20 cellular contexts compared by ENCODE assay signal in the genomic region with DNA sequence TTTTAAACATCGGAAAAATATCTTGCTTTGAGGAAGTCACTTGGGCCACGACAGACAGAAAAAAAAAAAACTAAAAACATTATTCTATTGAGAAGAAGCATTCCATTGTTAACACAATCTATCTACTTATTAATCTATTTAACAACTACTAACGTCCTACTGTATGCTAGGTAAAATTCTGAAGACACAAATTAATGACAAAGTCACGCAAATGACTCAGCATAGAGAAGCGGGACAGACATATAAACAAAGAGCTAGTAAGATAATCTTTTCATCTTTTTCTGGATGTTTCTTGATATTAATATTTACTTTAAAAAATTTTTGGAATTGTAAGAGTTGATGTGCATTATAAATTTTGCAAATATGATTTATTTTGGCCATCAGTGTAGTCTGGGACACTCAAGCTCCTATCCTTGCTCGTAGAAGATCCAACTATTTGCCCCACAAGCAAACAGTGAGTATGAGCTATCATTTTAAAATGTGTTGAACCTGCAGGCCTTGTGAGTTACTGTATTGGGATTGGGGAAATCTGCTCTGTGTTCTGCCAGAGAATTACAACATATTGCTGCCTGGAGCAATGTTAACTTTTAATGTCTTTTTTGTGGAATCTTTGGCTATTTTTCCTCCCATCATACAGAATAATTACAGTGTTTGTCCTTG.
A peak's percentile ranks its signal among the peaks of the same experiment; 100 is the strongest.
DNase-seq lines count a peak whose midpoint lies in the region; ATAC-seq and TF ChIP-seq lines count a peak whose summit lies in the region.
"Had no signal": no experiment of that assay in that cellular context is flagged by ENCODE, and none has a peak within 500 bp of the region (broad histone marks: within the 10 kb centered on the region; RNA-seq: fewer than 3 reads in every experiment).

No MANE protein-coding gene starts in this region.

- H3K36me3 ChIP-seq in RWPE2 (ENCODE audit: low read depth), result no peaks in the 10 kb centered on the region
- H3K36me3 ChIP-seq: gastrocnemius medialis had no signal

- peak overlapping the region; percentile 67 for H3K27ac Mint-ChIP-seq in osteocyte (ENCODE audit: unreplicated experiment)
- no peak overlapping the region for H3K27ac Mint-ChIP-seq in CD4-positive, alpha-beta T cell
- H3K27ac Mint-ChIP-seq: activated CD8-positive, alpha-beta T cell treated with anti-CD3 and anti-CD28 coated beads, Interleukin-2, amount 10 ng/mL, durations not matched to agents 7 days and 5 days; CD14-positive monocyte; H9; immature natural killer cell; mesothelial cell of epicardium; stimulated activated naive CD8-positive, alpha-beta T cell treated with anti-CD3 and anti-CD28 coated beads, Interleukin-15, Interleukin-2, amounts not matched to agents 100 ng/mL and 50 ng/mL, for 24 hours had no signal

- no peak overlapping the region for H3K4me3 Mint-ChIP-seq in osteocyte (ENCODE audit: unreplicated experiment)
- no peak overlapping the region for H3K4me3 Mint-ChIP-seq in CD4-positive, alpha-beta T cell
- H3K4me3 Mint-ChIP-seq: activated CD8-positive, alpha-beta T cell treated with anti-CD3 and anti-CD28 coated beads, Interleukin-2, amount 10 ng/mL, durations not matched to agents 7 days and 5 days; CD14-positive monocyte; H9; immature natural killer cell; mesothelial cell of epicardium; stimulated activated naive CD8-positive, alpha-beta T cell treated with anti-CD3 and anti-CD28 coated beads, Interleukin-15, Interleukin-2, amounts not matched to agents 100 ng/mL and 50 ng/mL, for 24 hours had no signal

- peaks cover 27% of the 10 kb centered on the region for H3K4me1 Mint-ChIP-seq in osteocyte (ENCODE audit: unreplicated experiment)
- peaks cover 6% of the 10 kb centered on the region for H3K4me1 Mint-ChIP-seq in CD4-positive, alpha-beta T cell (ENCODE audit: low read depth)
- H3K4me1 Mint-ChIP-seq: CD14-positive monocyte, immature natural killer cell had no signal

- CTCF ChIA-PET in CD4-positive, alpha-beta T cell (lab: Charles Lee), result no interaction called here

- intact Hi-C loops in CD4-positive, alpha-beta T cell (cut with DNase I, micrococcal nuclease), result no loop called here

- POLR2A ChIA-PET in CD4-positive, alpha-beta T cell (lab: Charles Lee), result no interaction called here

- H3K4me3 ChIP-seq in RWPE2 (ENCODE audit: severe bottlenecking) (no peak overlapping the region), fibroblast of mammary gland (ENCODE audit: control insufficient read depth, low read depth, low read length) (no peak overlapping the region)
- H3K4me3 ChIP-seq: gastrocnemius medialis had no signal

- H3K27me3 Mint-ChIP-seq in osteocyte (ENCODE audit: unreplicated experiment), result no peaks in the 10 kb centered on the region
- no peaks in the 10 kb centered on the region for H3K27me3 Mint-ChIP-seq in CD4-positive, alpha-beta T cell
- H3K27me3 Mint-ChIP-seq: stimulated activated naive CD8-positive, alpha-beta T cell treated with anti-CD3 and anti-CD28 coated beads, Interleukin-15, Interleukin-2, amounts not matched to agents 100 ng/mL and 50 ng/mL, for 24 hours had no signal

- H3K27me3 ChIP-seq in RWPE2 (ENCODE audit: insufficient read depth, poor library complexity, severe bottlenecking), result no peaks in the 10 kb centered on the region
- H3K27me3 ChIP-seq in CD4-positive, alpha-beta T cell (ENCODE audit: control insufficient read depth, insufficient read depth, low read length), result no peaks in the 10 kb centered on the region
- H3K27me3 ChIP-seq: gastrocnemius medialis had no signal

- no peak for TF ChIP-seq CTCF in RWPE2 (IDR thresholded peaks at IDR 0.05; ENCODE audit: poor library complexity, severe bottlenecking)
- no peak for TF ChIP-seq CTCF in fibroblast of mammary gland (conservative IDR thresholded peaks at IDR 0.05; ENCODE audit: control insufficient read depth, insufficient read depth, low read depth, low read length)
- no peak for TF ChIP-seq CTCF in osteocyte (IDR thresholded peaks at IDR 0.05)
- no peak for TF ChIP-seq CTCF in CD4-positive, alpha-beta T cell (IDR thresholded peaks at IDR 0.05)

- no peaks in the 10 kb centered on the region for H3K9me3 ChIP-seq in RWPE2 (ENCODE audit: severe bottlenecking)
- no peaks in the 10 kb centered on the region for H3K9me3 ChIP-seq in CD4-positive, alpha-beta T cell (ENCODE audit: control insufficient read depth, low read length)
- H3K9me3 ChIP-seq: gastrocnemius medialis had no signal

- no peaks in the 10 kb centered on the region for H3K9me3 Mint-ChIP-seq in osteocyte (ENCODE audit: unreplicated experiment)
- H3K9me3 Mint-ChIP-seq in CD4-positive, alpha-beta T cell, result no peaks in the 10 kb centered on the region
- H3K9me3 Mint-ChIP-seq: CD14-positive monocyte; H9; mesothelial cell of epicardium; stimulated activated naive CD8-positive, alpha-beta T cell treated with anti-CD3 and anti-CD28 coated beads, Interleukin-15, Interleukin-2, amounts not matched to agents 100 ng/mL and 50 ng/mL, for 24 hours had no signal

- H3K4me1 ChIP-seq in RWPE2 (ENCODE audit: insufficient read depth, poor library complexity, severe bottlenecking), result peaks cover 44% of the 10 kb centered on the region
- H3K4me1 ChIP-seq: gastrocnemius medialis had no signal

- peak; percentile 75 for ATAC-seq in RWPE2 (ENCODE audit: low read depth)
- ATAC-seq in CD4-positive, alpha-beta T cell (ENCODE audit: poor library complexity), result no peak
- ATAC-seq: activated CD8-positive, alpha-beta T cell treated with anti-CD3 and anti-CD28 coated beads, Interleukin-2, amount 10 ng/mL, durations not matched to agents 7 days and 5 days had no signal

- DNase-seq in GM03348 (ENCODE audit: low spot score) (peak; percentile 6), RWPE2 (ENCODE audit: low spot score) (no peak), fibroblast of mammary gland (ENCODE audit: low read depth) (peak; percentile 49), osteocyte (ENCODE audit: extremely low spot score, unreplicated experiment) (no peak), UCSD-AML1 (lab: John Stamatoyannopoulos, UW; ENCODE audit: unreplicated experiment) (no peak), SIG-M5 (lab: John Stamatoyannopoulos, UW) (no peak)
- no peak for DNase-seq in stimulated activated CD4-positive, alpha-beta T cell treated with anti-CD3 and anti-CD28 coated beads, Interleukin-2, amount 100 ng/mL, for 24 hours
- DNase-seq in CD4-positive, alpha-beta T cell, result no peak
- DNase-seq: activated CD8-positive, alpha-beta T cell treated with anti-CD3 and anti-CD28 coated beads, Interleukin-2, amount 10 ng/mL, durations not matched to agents 7 days and 5 days; cortex of kidney; DND-41; gastrocnemius medialis; H9; immature natural killer cell; NCI-H1092; NCI-H345; nucleus accumbens had no signal

- peak overlapping the region; percentile 44 for H3K27ac ChIP-seq in RWPE2 (ENCODE audit: poor library complexity, severe bottlenecking)
- no peak overlapping the region for H3K27ac ChIP-seq in CD4-positive, alpha-beta T cell (ENCODE audit: low read depth, low read length)
- H3K27ac ChIP-seq: gastrocnemius medialis had no signal

- H3K36me3 Mint-ChIP-seq in osteocyte (ENCODE audit: unreplicated experiment), result peaks cover 2% of the 10 kb centered on the region
- H3K36me3 Mint-ChIP-seq in CD4-positive, alpha-beta T cell (ENCODE audit: low read depth), result no peaks in the 10 kb centered on the region
- H3K36me3 Mint-ChIP-seq: CD14-positive monocyte, immature natural killer cell, mesothelial cell of epicardium had no signal

Comparison
In these comparisons a context has a peak if more than half of its experiments do, and no peak if none do; other contexts are left out.
1. DNase-seq: peak in GM03348 (single experiment) and fibroblast of mammary gland (single experiment); none in RWPE2 (single experiment), osteocyte (single experiment), UCSD-AML1 (single experiment), stimulated activated CD4-positive, alpha-beta T cell treated with anti-CD3 and anti-CD28 coated beads, Interleukin-2, amount 100 ng/mL, for 24 hours (0 of 2), CD4-positive, alpha-beta T cell (0 of 10) and SIG-M5 (single experiment).